ENCODE assay signal across 13 cellular contexts in the genomic region with DNA sequence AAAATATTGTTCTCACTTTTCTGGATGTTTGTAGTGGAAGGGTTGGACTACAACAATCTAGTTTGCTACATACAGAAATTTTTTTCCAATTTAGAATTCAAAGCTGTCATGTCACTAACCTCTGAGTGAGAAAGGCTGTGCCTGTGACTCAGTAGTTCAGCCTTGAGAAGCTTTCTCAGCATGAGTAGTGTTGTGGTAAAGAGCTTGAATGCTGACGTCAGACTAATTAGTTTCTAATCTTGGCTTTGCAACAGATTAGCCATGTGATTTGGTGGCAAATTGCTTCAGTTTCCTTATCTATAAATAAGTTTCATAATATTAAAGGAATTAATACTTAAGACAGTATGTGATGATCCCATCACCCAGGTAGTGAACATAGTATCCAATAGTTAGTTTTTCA.
DNase-seq lines count a peak whose midpoint lies in the region; ATAC-seq and FAIRE-seq lines count a peak whose summit lies in the region.
"Had no signal": no experiment of that assay in that cellular context is flagged by ENCODE, and none has a peak within 500 bp of the region (broad histone marks: within the 10 kb centered on the region; RNA-seq: fewer than 3 reads in every experiment).

No MANE protein-coding gene starts in this region.

- no peaks in the 10 kb centered on the region for H3K36me3 ChIP-seq in adipocyte (ENCODE audit: control insufficient read depth, insufficient read depth, low read length, severe bottlenecking)
- H3K36me3 ChIP-seq: BLaER1 had no signal

- H3K27ac Mint-ChIP-seq in activated naive CD8-positive, alpha-beta T cell treated with anti-CD3 and anti-CD28 coated beads, Interleukin-2, amount 50 U/mL, for 24 hours = no peak overlapping the region
- no peak overlapping the region for H3K27ac Mint-ChIP-seq in activated naive CD8-positive, alpha-beta T cell treated with anti-CD3 and anti-CD28 coated beads for 36 hours
- no peak overlapping the region for H3K27ac Mint-ChIP-seq in stimulated activated effector memory CD8-positive, alpha-beta T cell treated with anti-CD3 and anti-CD28 coated beads, Interleukin-12 subunit alpha, Interleukin-12 subunit beta, amount 100 ng/mL, for 72 hours
- H3K27ac Mint-ChIP-seq: immature natural killer cell had no signal

- no peak for DNase-seq in activated naive CD8-positive, alpha-beta T cell treated with anti-CD3 and anti-CD28 coated beads, Interleukin-2, amount 50 U/mL, for 24 hours
- no peak for DNase-seq in activated naive CD8-positive, alpha-beta T cell treated with anti-CD3 and anti-CD28 coated beads for 36 hours
- DNase-seq in adipocyte (ENCODE audit: low read depth) = peak; percentile 8
- no peak for DNase-seq in stimulated activated effector memory CD8-positive, alpha-beta T cell treated with anti-CD3 and anti-CD28 coated beads, Interleukin-12 subunit alpha, Interleukin-12 subunit beta, amount 100 ng/mL, for 72 hours (ENCODE audit: low spot score in 2 of 2)
- DNase-seq in superior temporal gyrus (ENCODE audit: extremely low spot score) = no peak
- DNase-seq in HTR-8/SVneo (ENCODE audit: insufficient read length, low spot score) = no peak
- no peak for DNase-seq in NCI-H1436 (lab: John Stamatoyannopoulos, UW)
- DNase-seq: cortex of kidney, immature natural killer cell, SHP77 treated with DMSO at 0.1 percent for 48 hours had no signal

- H3K4me1 Mint-ChIP-seq in activated naive CD8-positive, alpha-beta T cell treated with anti-CD3 and anti-CD28 coated beads, Interleukin-2, amount 50 U/mL, for 24 hours = peaks cover 11% of the 10 kb centered on the region
- H3K4me1 Mint-ChIP-seq in activated naive CD8-positive, alpha-beta T cell treated with anti-CD3 and anti-CD28 coated beads for 36 hours = peaks cover 6% of the 10 kb centered on the region
- H3K4me1 Mint-ChIP-seq in stimulated activated effector memory CD8-positive, alpha-beta T cell treated with anti-CD3 and anti-CD28 coated beads, Interleukin-12 subunit alpha, Interleukin-12 subunit beta, amount 100 ng/mL, for 72 hours = peaks cover 6% of the 10 kb centered on the region
- H3K4me1 Mint-ChIP-seq: immature natural killer cell had no signal

- ATAC-seq in activated naive CD8-positive, alpha-beta T cell treated with anti-CD3 and anti-CD28 coated beads, Interleukin-2, amount 50 U/mL, for 24 hours = peak; percentile 75
- ATAC-seq in HG02798 (IDR thresholded peaks at IDR 0.05; ENCODE audit: poor library complexity, unreplicated experiment) = peak; percentile 49
- ATAC-seq in stimulated activated effector memory CD8-positive, alpha-beta T cell treated with anti-CD3 and anti-CD28 coated beads, Interleukin-12 subunit alpha, Interleukin-12 subunit beta, amount 100 ng/mL, for 72 hours = peak; percentile 90

- no peak overlapping the region for H3K4me3 ChIP-seq in adipocyte (ENCODE audit: low read length)
- H3K4me3 ChIP-seq: BLaER1 had no signal

- H3K9me3 ChIP-seq in adipocyte (ENCODE audit: control insufficient read depth, low read length) = no peaks in the 10 kb centered on the region

- H3K9me3 Mint-ChIP-seq in activated naive CD8-positive, alpha-beta T cell treated with anti-CD3 and anti-CD28 coated beads, Interleukin-2, amount 50 U/mL, for 24 hours = no peaks in the 10 kb centered on the region
- H3K9me3 Mint-ChIP-seq in activated naive CD8-positive, alpha-beta T cell treated with anti-CD3 and anti-CD28 coated beads for 36 hours = no peaks in the 10 kb centered on the region
- H3K9me3 Mint-ChIP-seq in stimulated activated effector memory CD8-positive, alpha-beta T cell treated with anti-CD3 and anti-CD28 coated beads, Interleukin-12 subunit alpha, Interleukin-12 subunit beta, amount 100 ng/mL, for 72 hours = peaks cover 2% of the 10 kb centered on the region

- no peak overlapping the region for H3K4me3 Mint-ChIP-seq in activated naive CD8-positive, alpha-beta T cell treated with anti-CD3 and anti-CD28 coated beads, Interleukin-2, amount 50 U/mL, for 24 hours
- H3K4me3 Mint-ChIP-seq in activated naive CD8-positive, alpha-beta T cell treated with anti-CD3 and anti-CD28 coated beads for 36 hours = no peak overlapping the region
- H3K4me3 Mint-ChIP-seq in stimulated activated effector memory CD8-positive, alpha-beta T cell treated with anti-CD3 and anti-CD28 coated beads, Interleukin-12 subunit alpha, Interleukin-12 subunit beta, amount 100 ng/mL, for 72 hours = no peak overlapping the region
- H3K4me3 Mint-ChIP-seq: immature natural killer cell had no signal

- H3K27me3 ChIP-seq in adipocyte (replicated peaks; ENCODE audit: control insufficient read depth, insufficient read depth, low read length) = no peaks in the 10 kb centered on the region
- H3K27me3 ChIP-seq: BLaER1 had no signal

- peaks cover 5% of the 10 kb centered on the region for H3K27me3 Mint-ChIP-seq in activated naive CD8-positive, alpha-beta T cell treated with anti-CD3 and anti-CD28 coated beads, Interleukin-2, amount 50 U/mL, for 24 hours
- no peaks in the 10 kb centered on the region for H3K27me3 Mint-ChIP-seq in activated naive CD8-positive, alpha-beta T cell treated with anti-CD3 and anti-CD28 coated beads for 36 hours

- no peak overlapping the region for H3K9ac ChIP-seq in adipocyte (ENCODE audit: low read length)
- H3K9ac ChIP-seq: BLaER1 had no signal

- no peaks in the 10 kb centered on the region for H3K36me3 Mint-ChIP-seq in activated naive CD8-positive, alpha-beta T cell treated with anti-CD3 and anti-CD28 coated beads, Interleukin-2, amount 50 U/mL, for 24 hours (ENCODE audit: low read depth)
- H3K36me3 Mint-ChIP-seq in activated naive CD8-positive, alpha-beta T cell treated with anti-CD3 and anti-CD28 coated beads for 36 hours = no peaks in the 10 kb centered on the region
- no peaks in the 10 kb centered on the region for H3K36me3 Mint-ChIP-seq in stimulated activated effector memory CD8-positive, alpha-beta T cell treated with anti-CD3 and anti-CD28 coated beads, Interleukin-12 subunit alpha, Interleukin-12 subunit beta, amount 100 ng/mL, for 72 hours
- H3K36me3 Mint-ChIP-seq: immature natural killer cell had no signal

- no peaks in the 10 kb centered on the region for H3K4me1 ChIP-seq in adipocyte (ENCODE audit: control insufficient read depth, insufficient read depth, low read length)

- no peak for FAIRE-seq in HTR-8/SVneo (lab: Jason Lieb, UNC)
- FAIRE-seq: GM12892 had no signal
